Comparison of ENCODE assay signal across 19 cellular contexts in genomic region chr10:98260752-98261151, GRCh38. TPM values are rescaled to one million over a fixed set of nuclear protein-coding genes. Genes with fewer than 3 reads are reported as not detected.
DNase-seq lines count a peak whose midpoint lies in the region; ATAC-seq, FAIRE-seq and TF ChIP-seq lines count a peak whose summit lies in the region.
"Had no signal": no experiment of that assay in that cellular context is flagged by ENCODE, and none has a peak within 500 bp of the region (broad histone marks: within the 10 kb centered on the region; RNA-seq: fewer than 3 reads in every experiment).

No MANE protein-coding gene starts in this region.

- H3K4me1 ChIP-seq in BLaER1 (peaks cover 91% of the 10 kb centered on the region), GM23248 (ENCODE audit: insufficient read depth) (peaks cover 10% of the 10 kb centered on the region; the same call in 1 of the 2 replicates), H1 (replicated peaks in 1 of 4; ENCODE audit: control insufficient read depth in 3 of 4, insufficient read depth in 4 of 4, low read length in 3 of 4) (no peaks in the 10 kb centered on the region; a peak in 1 of 7 replicates), upper lobe of right lung (no peaks in the 10 kb centered on the region)

- no peak overlapping the region for H2BK12ac ChIP-seq in H1 (ENCODE audit: low read depth, low read length)

- H2BK15ac ChIP-seq in H1 (ENCODE audit: low read length): no peak overlapping the region

- H2AFZ ChIP-seq in GM23248 (no peak overlapping the region), H1 (ENCODE audit: low read length) (no peak overlapping the region)
- H2AFZ ChIP-seq: PC-9 had no signal

- 86 to 88% methylated on average over 14 of the region's 14 CpGs for WGBS in GM23248 (ENCODE audit: low coverage in 1 of 2, low lambda C conversion rate in 2 of 2, missing lambda C conversion rate in 2 of 2), 2 experiments
- WGBS in H1 (ENCODE audit: extremely low coverage in 1 of 2, insufficient coverage in 1 of 2, insufficient read length in 1 of 2, insufficient replicate concordance in 2 of 2, low coverage in 1 of 2, low lambda C conversion rate in 2 of 2, missing lambda C conversion rate in 1 of 2), 2 experiments: 93% methylated on average over 13 of the region's 14 CpGs; no CpG with 5 or more reads in 1 of the 2 experiments

- no peaks in the 10 kb centered on the region for H4K20me1 ChIP-seq in BLaER1
- no peaks in the 10 kb centered on the region for H4K20me1 ChIP-seq in GM23248 (ENCODE audit: insufficient read depth)
- H4K20me1 ChIP-seq in H1 (replicated peaks in 1 of 2; ENCODE audit: control insufficient read depth in 1 of 2, insufficient read depth in 2 of 2, low read length in 2 of 2): peaks cover 0 to 2% of the 10 kb centered on the region in 2 experiments

- H2AK5ac ChIP-seq in H1 (ENCODE audit: low read depth, low read length): no peak overlapping the region

- no peak overlapping the region for H4K5ac ChIP-seq in H1 (ENCODE audit: insufficient read length, low read depth, low read length)

- H3K36me3 ChIP-seq in BLaER1 (no peaks in the 10 kb centered on the region), GM23248 (ENCODE audit: low read depth) (peaks cover 21% of the 10 kb centered on the region; the same call in 1 of the 2 replicates), H1 (ENCODE audit: control insufficient read depth in 2 of 4, insufficient read depth in 4 of 4, low read length in 3 of 4) (no peaks in the 10 kb centered on the region), upper lobe of right lung (no peaks in the 10 kb centered on the region)

- CTCF ChIA-PET in H1 (lab: Charles Lee; ENCODE audit: partially characterized antibody): interaction anchor here (0.5 to 8.3 kb wide), 6 partner anchors 10 to 216 kb away, joined by 4 to 117 read pairs (median 13); no protein-coding TSS in a partner anchor

- no peaks in the 10 kb centered on the region for H3K27me3 Mint-ChIP-seq in neural crest cell (ENCODE audit: low read depth)

- no peak overlapping the region; the same call in 1 of the 2 replicates for H4K8ac ChIP-seq in H1 (ENCODE audit: extremely low read depth, insufficient read depth, low read length)

- peak overlapping the region; percentile 78 for H3K27ac ChIP-seq in BLaER1
- H3K27ac ChIP-seq in GM23248: peak overlapping the region; percentile 25; the same call in 1 of the 2 replicates
- H3K27ac ChIP-seq in H1 (ENCODE audit: low read depth, low read length): no peak overlapping the region
- no peak overlapping the region for H3K27ac ChIP-seq in upper lobe of right lung
- H3K27ac ChIP-seq: PC-9, SJCRH30 had no signal

- intact Hi-C loops in upper lobe of right lung (cut with DNase I): no loop called here

- TF ChIP-seq RAD21 in H1 (IDR thresholded peaks at IDR 0.05 in 1 of 2, conservative IDR thresholded peaks at IDR 0.05 in 1 of 2; ENCODE audit: low read depth in 2 of 2, low read length in 2 of 2): no peak

- H3K56ac ChIP-seq in H1 (replicated peaks; ENCODE audit: insufficient read length, low read depth, low read length): no peak overlapping the region

- no peak overlapping the region for H3K23ac ChIP-seq in H1 (ENCODE audit: insufficient read length)

- TF ChIP-seq POLR2A in H1 (IDR thresholded peaks at IDR 0.05; ENCODE audit: control extremely low read depth in 1 of 2, low read depth in 2 of 2, low read length in 2 of 2) (no peak), GM12892 (IDR thresholded peaks at IDR 0.05; ENCODE audit: low read depth, low read length) (no peak)

- no peaks in the 10 kb centered on the region for H3K79me1 ChIP-seq in H1 (ENCODE audit: low read depth, low read length)

- H2BK120ac ChIP-seq in H1 (replicated peaks; ENCODE audit: low read depth, low read length): no peak overlapping the region

- DNase-seq in GM23248 (no peak), H1 (ENCODE audit: low read depth in 1 of 2, low spot score in 2 of 2) (no peak), neural crest cell (ENCODE audit: low read depth, low spot score) (no peak), NCI-H524 treated with DMSO at 0.1 percent for 48 hours (lab: John Stamatoyannopoulos, UW) (no peak), upper lobe of right lung (no peak), GM12892 (ENCODE audit: insufficient read length) (no peak)
- DNase-seq in activated naive CD4-positive, alpha-beta T cell treated with Interleukin-2 at 50 U/mL for 16 hours: no peak
- DNase-seq: COR-L47, DMS153, H9, NCI-H1417 treated with DMSO at 0.1 percent for 48 hours, NCI-H1930, NCI-H2171, NCI-H446 treated with DMSO at 0.1 percent for 48 hours, NCI-H774, PC-9, SJCRH30 had no signal

- H3K4me3 ChIP-seq in BLaER1 (no peak overlapping the region), GM23248 (no peak overlapping the region), H1 (ENCODE audit: extremely low read depth in 1 of 4, insufficient read depth in 2 of 4, low read depth in 3 of 4, low read length in 4 of 4) (no peak overlapping the region), upper lobe of right lung (no peak overlapping the region)
- H3K4me3 ChIP-seq: PC-9, SJCRH30 had no signal

- H3K9me3 Mint-ChIP-seq in neural crest cell: no peaks in the 10 kb centered on the region
- H3K9me3 Mint-ChIP-seq: H9 had no signal

- POLR2A ChIA-PET in H1 (lab: Charles Lee; ENCODE audit: partially characterized antibody): no interaction called here

- TF ChIP-seq CTCF in H1 (IDR thresholded peaks at IDR 0.05; ENCODE audit: control extremely low read depth in 1 of 3, insufficient read depth in 1 of 3, low read depth in 1 of 3, low read length in 3 of 3) (no peak), neural crest cell (conservative IDR thresholded peaks at IDR 0.05) (no peak), upper lobe of right lung (IDR thresholded peaks at IDR 0.05) (no peak)

- no peak overlapping the region for H2BK20ac ChIP-seq in H1 (ENCODE audit: low read length)

- H3K9ac ChIP-seq in BLaER1 (peak overlapping the region; percentile 59), GM23248 (no peak overlapping the region), H1 (replicated peaks in 1 of 4; ENCODE audit: extremely low read depth in 1 of 4, low read depth in 3 of 4, low read length in 3 of 4) (no peak overlapping the region)

- peak overlapping the region; percentile 86 for H3K27ac Mint-ChIP-seq in neural crest cell (ENCODE audit: unreplicated experiment)
- H3K27ac Mint-ChIP-seq: H9 had no signal

- in situ Hi-C loops in GM23248 (cut with MboI): no loop called here

- H3F3A ChIP-seq in GM23248 (ENCODE audit: insufficient read depth): peaks cover 61% of the 10 kb centered on the region

- peaks cover 6% of the 10 kb centered on the region for H3K4me1 Mint-ChIP-seq in neural crest cell

- no peak overlapping the region for H4K91ac ChIP-seq in H1 (replicated peaks; ENCODE audit: insufficient read length, low read length)

- no peak for FAIRE-seq in H1 (lab: Jason Lieb, UNC)
- no peak for FAIRE-seq in GM12892 (lab: Jason Lieb, UNC)

- no peak overlapping the region for H3K4me3 Mint-ChIP-seq in neural crest cell
- H3K4me3 Mint-ChIP-seq: H9 had no signal

- H3K23me2 ChIP-seq in H1 (ENCODE audit: low read depth, low read length): no peaks in the 10 kb centered on the region

- H3K4me2 ChIP-seq in BLaER1: peak overlapping the region; percentile 81
- no peak overlapping the region for H3K4me2 ChIP-seq in GM23248 (ENCODE audit: unreplicated experiment)
- no peak overlapping the region for H3K4me2 ChIP-seq in H1 (ENCODE audit: insufficient read depth in 1 of 2, low read depth in 2 of 2, low read length in 2 of 2)
- H3K4me2 ChIP-seq: PC-9 had no signal

- no peak overlapping the region for H3K14ac ChIP-seq in H1 (ENCODE audit: insufficient read length)

- H3K9me2 ChIP-seq in GM23248 (ENCODE audit: insufficient read depth): no peaks in the 10 kb centered on the region

- peak overlapping the region; percentile 35; the same call in 1 of the 2 replicates for H2BK5ac ChIP-seq in H1 (ENCODE audit: low read depth, low read length)

- TF ChIP-seq EP300 in H1 (IDR thresholded peaks at IDR 0.05; ENCODE audit: borderline replicate concordance in 1 of 2, low read depth in 2 of 2, low read length in 2 of 2): no peak

- H3K27me3 ChIP-seq in BLaER1 (no peaks in the 10 kb centered on the region), GM23248 (replicated peaks; ENCODE audit: insufficient read depth) (no peaks in the 10 kb centered on the region), H1 (replicated peaks in 1 of 4; ENCODE audit: control insufficient read depth in 3 of 4, extremely low read depth in 1 of 4, insufficient read depth in 3 of 4, low read length in 3 of 4) (no peaks in the 10 kb centered on the region), upper lobe of right lung (no peaks in the 10 kb centered on the region)
- H3K27me3 ChIP-seq: SJCRH30 had no signal

- peaks cover 4% of the 10 kb centered on the region for H3K79me2 ChIP-seq in GM23248 (ENCODE audit: insufficient read depth)
- no peaks in the 10 kb centered on the region for H3K79me2 ChIP-seq in H1 (ENCODE audit: control insufficient read depth in 1 of 2, insufficient read depth in 2 of 2, low read length in 2 of 2)

- ATAC-seq in upper lobe of right lung: no peak

- no peaks in the 10 kb centered on the region for H3K36me3 Mint-ChIP-seq in neural crest cell (ENCODE audit: low read depth)

- H3K18ac ChIP-seq in H1 (ENCODE audit: extremely low read depth, low read length): no peak overlapping the region

- H3K4ac ChIP-seq in H1 (replicated peaks; ENCODE audit: insufficient read length, low read depth, low read length): no peak overlapping the region

- no peaks in the 10 kb centered on the region; the same call in 1 of the 2 replicates for H3K9me3 ChIP-seq in BLaER1
- H3K9me3 ChIP-seq in GM23248 (ENCODE audit: low read depth): no peaks in the 10 kb centered on the region
- no peaks in the 10 kb centered on the region for H3K9me3 ChIP-seq in H1 (ENCODE audit: insufficient read depth in 2 of 2, low read depth in 1 of 2, low read length in 1 of 2)
- no peaks in the 10 kb centered on the region for H3K9me3 ChIP-seq in upper lobe of right lung
- H3K9me3 ChIP-seq: SJCRH30 had no signal

TF ChIP-seq in H1, 55 proteins besides CTCF, POLR2A, EP300 and RAD21 (continues in another document):
- TF ChIP-seq SRF (IDR thresholded peaks at IDR 0.05; ENCODE audit: low read depth, low read length): no peak

RNA-seq across cellular contexts. Expression of gene LOXL4, which starts 7.2 kb away (rescaled TPM):
- total RNA-seq in GM23248 (2014; rRNA removed; shearing (Covaris generic)): 496 and 507 TPM in 2 replicates
- polyA plus RNA-seq in GM23248 (2016; fragmentation: Nextera tagmentation; extraction: Ambion mirVana): 319 and 320 TPM in 2 replicates
- total RNA-seq in H1 (2021; fragmentation: NEBNext Ultra II Directional; extraction: Animal tissue kit (Norgen Biotek cat#: 25700)): 0.13 and 0.42 TPM in 2 replicates
- 0.27 and 0.42 TPM in 2 replicates for polyA plus RNA-seq in H1 (2011; rRNA removed)
- polyA plus RNA-seq in H1 (2011; cell fraction: cytosol; rRNA removed): 0.31 TPM
- polyA plus RNA-seq in H1 (2011; cell fraction: nucleus; rRNA removed): 0.90 TPM
- polyA plus RNA-seq in H1 (2012, experiment 1 of 2): 0.23 to 0.35 TPM (median 0.30 TPM) in 4 replicates
- polyA plus RNA-seq in H1 (2012, experiment 2 of 2): 0.14 TPM
- polyA plus RNA-seq in H1 (2013, experiment 1 of 2): 0.30 TPM
- 0.22 TPM for polyA plus RNA-seq in H1 (2013, experiment 2 of 2)
- polyA minus RNA-seq in H1 (2011; rRNA and poly(A)+ RNA removed): 0.28 and 0.39 TPM in 2 replicates
- not detected for polyA minus RNA-seq in H1 (2011; cell fraction: cytosol; rRNA and poly(A)+ RNA removed)
- not detected for polyA minus RNA-seq in H1 (2011; cell fraction: nucleus; rRNA and poly(A)+ RNA removed)
- total RNA-seq in neural crest cell: 1.5 and 1.7 TPM in 2 replicates
- total RNA-seq in upper lobe of right lung: 6.2 TPM
- polyA plus RNA-seq in GM12892 (2012; ENCODE audit: missing spikeins): 0.36 TPM
- total RNA-seq: A673 had no signal

Comparison
In these comparisons a context has a peak if more than half of its experiments do, and no peak if none do; other contexts are left out.
1. H3K27ac ChIP-seq: peak in BLaER1 (single experiment) and GM23248 (single experiment); none in H1 (single experiment) and upper lobe of right lung (single experiment).
2. RNA of gene LOXL4, which starts 7.2 kb away (total RNA-seq): 496 to 507 TPM in GM23248; 6.2 TPM in upper lobe of right lung (single experiment), 1.5 to 1.7 TPM in neural crest cell and 0.13 to 0.42 TPM in H1; every median in the first group is over 10 times any median in the second.